ENCODE assay signal across 18 cellular contexts in the genomic region with DNA sequence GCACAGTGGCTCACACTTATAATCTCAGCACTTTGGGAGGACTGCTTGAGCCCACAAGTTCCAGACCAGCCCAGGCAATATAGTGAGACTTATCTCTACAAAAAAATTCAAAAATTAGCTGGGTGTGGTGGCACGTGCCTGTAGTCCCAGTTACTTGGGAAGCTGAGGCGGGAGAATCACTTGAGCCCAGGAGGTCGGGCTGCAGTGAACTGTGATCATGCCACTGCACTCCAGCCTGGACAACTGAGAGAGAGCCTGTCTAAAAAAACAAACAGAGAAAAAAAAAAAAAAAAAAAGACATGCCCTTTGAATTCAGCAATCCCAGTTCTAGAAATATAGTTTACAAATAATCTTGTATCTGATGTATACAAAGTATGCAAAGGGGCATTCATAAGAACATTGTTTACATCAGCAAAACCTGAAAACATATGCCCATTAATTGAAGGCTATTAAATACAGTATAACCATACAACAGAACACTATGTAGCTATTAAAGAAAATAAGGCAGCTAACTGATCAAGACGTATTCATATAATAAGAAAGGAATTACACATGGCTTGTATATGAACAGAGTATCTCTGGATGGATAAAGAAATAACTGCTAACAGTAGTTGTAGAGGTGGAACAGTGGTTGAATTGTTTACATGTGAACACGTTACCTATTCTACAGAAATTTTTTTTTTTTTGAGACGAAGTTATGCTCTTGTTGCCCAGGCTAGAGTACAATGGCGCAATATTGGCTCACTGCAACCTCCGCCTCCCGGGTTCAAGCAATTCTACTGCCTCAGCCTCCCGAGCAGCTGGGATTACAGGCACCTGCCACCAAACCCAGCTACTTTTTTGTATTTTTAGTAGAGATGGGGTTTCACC. TPM values are rescaled to one million over a fixed set of nuclear protein-coding genes. Genes with fewer than 3 reads are reported as not detected.
DNase-seq lines count a peak whose midpoint lies in the region; ATAC-seq and TF ChIP-seq lines count a peak whose summit lies in the region.
"Had no signal": no experiment of that assay in that cellular context is flagged by ENCODE, and none has a peak within 500 bp of the region (broad histone marks: within the 10 kb centered on the region; RNA-seq: fewer than 3 reads in every experiment).

No MANE protein-coding gene starts in this region.

- H3K79me2 ChIP-seq in KMS-11 (ENCODE audit: insufficient read depth, low read depth): peaks cover 96% of the 10 kb centered on the region

- H3K9me3 ChIP-seq in CD4-positive, CD25-positive, alpha-beta regulatory T cell (ENCODE audit: control insufficient read depth in 2 of 2, low read length in 2 of 2): no peaks in the 10 kb centered on the region
- H3K9me3 ChIP-seq: ovary, vagina had no signal

- H3K36me3 ChIP-seq in CD4-positive, CD25-positive, alpha-beta regulatory T cell (ENCODE audit: control insufficient read depth, insufficient read depth, low read length): no peaks in the 10 kb centered on the region
- no peaks in the 10 kb centered on the region for H3K36me3 ChIP-seq in KMS-11 (ENCODE audit: insufficient read depth)
- H3K36me3 ChIP-seq: ovary, vagina had no signal

- H3K9me3 Mint-ChIP-seq in CD4-positive, CD25-positive, alpha-beta regulatory T cell: no peaks in the 10 kb centered on the region
- H3K9me3 Mint-ChIP-seq in dendritic cell treated with granulocyte-macrophage colony-stimulating factor and Interleukin-4, amounts not matched to agents 40 ng/mL and 50 ng/mL, for 4 days: no peaks in the 10 kb centered on the region
- no peaks in the 10 kb centered on the region for H3K9me3 Mint-ChIP-seq in neural crest cell
- H3K9me3 Mint-ChIP-seq: activated CD4-positive, alpha-beta T cell treated with anti-CD3 and anti-CD28 coated beads, Interleukin-2, amount 10 ng/mL, durations not matched to agents 24 days and 14 days; activated naive CD4-positive, alpha-beta T cell treated with anti-CD3 and anti-CD28 coated beads for 36 hours had no signal

- H3K4me2 ChIP-seq in KMS-11: peak overlapping the region; percentile 29

- no peaks in the 10 kb centered on the region for H3K27me3 Mint-ChIP-seq in CD4-positive, CD25-positive, alpha-beta regulatory T cell
- H3K27me3 Mint-ChIP-seq in dendritic cell treated with granulocyte-macrophage colony-stimulating factor and Interleukin-4, amounts not matched to agents 40 ng/mL and 50 ng/mL, for 4 days: no peaks in the 10 kb centered on the region
- H3K27me3 Mint-ChIP-seq in neural crest cell (ENCODE audit: low read depth): no peaks in the 10 kb centered on the region
- H3K27me3 Mint-ChIP-seq: activated CD4-positive, alpha-beta T cell treated with anti-CD3 and anti-CD28 coated beads, Interleukin-2, amount 10 ng/mL, durations not matched to agents 24 days and 14 days had no signal

- intact Hi-C loops in dendritic cell treated with granulocyte-macrophage colony-stimulating factor and Interleukin-4, amounts not matched to agents 40 ng/mL and 50 ng/mL, for 4 days (cut with micrococcal nuclease): loop anchor here (5.0 kb wide), 1 partner anchor 35 kb away; the partner anchor contains the start of gene CELF1

- no peak overlapping the region for H3K27ac ChIP-seq in CD4-positive, CD25-positive, alpha-beta regulatory T cell (ENCODE audit: insufficient read depth, low read length, poor library complexity, severe bottlenecking)
- no peak overlapping the region for H3K27ac ChIP-seq in KMS-11
- H3K27ac ChIP-seq: ovary, SK-N-MC, vagina had no signal

- ATAC-seq in CD4-positive, CD25-positive, alpha-beta regulatory T cell (ENCODE audit: low read depth in 2 of 2): no peak

- no peak for DNase-seq in CD4-positive, CD25-positive, alpha-beta regulatory T cell
- DNase-seq in neural crest cell (ENCODE audit: low read depth, low spot score) (no peak), NCI-H128 (lab: John Stamatoyannopoulos, UW; ENCODE audit: unreplicated experiment) (no peak), inferior parietal cortex (ENCODE audit: extremely low spot score) (no peak), T1000 (lab: John Stamatoyannopoulos, UW) (no peak), AML-193 (lab: John Stamatoyannopoulos, UW) (no peak)
- DNase-seq: activated CD4-positive, alpha-beta T cell treated with anti-CD3 and anti-CD28 coated beads, Interleukin-2, amount 10 ng/mL, durations not matched to agents 24 days and 14 days; activated naive CD4-positive, alpha-beta T cell treated with anti-CD3 and anti-CD28 coated beads for 36 hours; dermis blood vessel endothelial cell; HCEC 1CT; KBM-7; NCI-H2107; ovary; stimulated activated CD4-positive, alpha-beta T cell treated with anti-CD3 and anti-CD28 coated beads, Interleukin-4, amount 100 ng/mL, for 24 hours had no signal

- H2AFZ ChIP-seq in KMS-11 (ENCODE audit: low read depth): no peak overlapping the region

- H3K36me3 Mint-ChIP-seq in CD4-positive, CD25-positive, alpha-beta regulatory T cell: no peaks in the 10 kb centered on the region
- peaks cover 36% of the 10 kb centered on the region for H3K36me3 Mint-ChIP-seq in dendritic cell treated with granulocyte-macrophage colony-stimulating factor and Interleukin-4, amounts not matched to agents 40 ng/mL and 50 ng/mL, for 4 days (ENCODE audit: low read depth)
- no peaks in the 10 kb centered on the region for H3K36me3 Mint-ChIP-seq in neural crest cell (ENCODE audit: low read depth)

- no peak overlapping the region for H3K9ac ChIP-seq in KMS-11

- peak overlapping the region; percentile 17 to 60 (median 59) for H3K27ac Mint-ChIP-seq in CD4-positive, CD25-positive, alpha-beta regulatory T cell
- H3K27ac Mint-ChIP-seq in dendritic cell treated with granulocyte-macrophage colony-stimulating factor and Interleukin-4, amounts not matched to agents 40 ng/mL and 50 ng/mL, for 4 days: peak overlapping the region; percentile 75
- peak overlapping the region; percentile 50 for H3K27ac Mint-ChIP-seq in neural crest cell (ENCODE audit: unreplicated experiment)

- H3K27me3 ChIP-seq in CD4-positive, CD25-positive, alpha-beta regulatory T cell (ENCODE audit: control insufficient read depth, insufficient read depth, low read length): no peaks in the 10 kb centered on the region
- H3K27me3 ChIP-seq in KMS-11 (ENCODE audit: insufficient read depth, low read depth): no peaks in the 10 kb centered on the region
- H3K27me3 ChIP-seq: ovary, vagina had no signal

- peaks cover 37 to 92% (median 67%) of the 10 kb centered on the region in 4 donors for H3K4me1 Mint-ChIP-seq in CD4-positive, CD25-positive, alpha-beta regulatory T cell
- peaks cover 63% of the 10 kb centered on the region for H3K4me1 Mint-ChIP-seq in dendritic cell treated with granulocyte-macrophage colony-stimulating factor and Interleukin-4, amounts not matched to agents 40 ng/mL and 50 ng/mL, for 4 days (ENCODE audit: low read depth)
- H3K4me1 Mint-ChIP-seq in neural crest cell: peaks cover 46% of the 10 kb centered on the region

- peaks cover 58% of the 10 kb centered on the region for H3K4me1 ChIP-seq in CD4-positive, CD25-positive, alpha-beta regulatory T cell (ENCODE audit: control insufficient read depth, insufficient read depth, low read length, poor library complexity, severe bottlenecking)
- peaks cover 82% of the 10 kb centered on the region for H3K4me1 ChIP-seq in KMS-11 (ENCODE audit: low read depth, poor library complexity, severe bottlenecking)

- peak overlapping the region in 2 of 4 donors; percentile 26 to 48 for H3K4me3 Mint-ChIP-seq in CD4-positive, CD25-positive, alpha-beta regulatory T cell
- H3K4me3 Mint-ChIP-seq in dendritic cell treated with granulocyte-macrophage colony-stimulating factor and Interleukin-4, amounts not matched to agents 40 ng/mL and 50 ng/mL, for 4 days: peak overlapping the region; percentile 68
- no peak overlapping the region for H3K4me3 Mint-ChIP-seq in neural crest cell
- H3K4me3 Mint-ChIP-seq: activated CD4-positive, alpha-beta T cell treated with anti-CD3 and anti-CD28 coated beads, Interleukin-2, amount 10 ng/mL, durations not matched to agents 24 days and 14 days; activated naive CD4-positive, alpha-beta T cell treated with anti-CD3 and anti-CD28 coated beads for 36 hours had no signal

- H4K20me1 ChIP-seq in KMS-11 (ENCODE audit: insufficient read depth): peaks cover 57% of the 10 kb centered on the region

- no peak overlapping the region for H3K4me3 ChIP-seq in CD4-positive, CD25-positive, alpha-beta regulatory T cell (ENCODE audit: low read depth, low read length)
- H3K4me3 ChIP-seq in KMS-11 (IDR thresholded peaks at IDR 0.05; ENCODE audit: insufficient read depth, low read depth, low read length): no peak overlapping the region
- H3K4me3 ChIP-seq: ovary, SK-N-MC, vagina had no signal

- TF ChIP-seq CTCF in KMS-11 (conservative IDR thresholded peaks at IDR 0.05; ENCODE audit: low read depth, low read length): no peak
- no peak for TF ChIP-seq CTCF in neural crest cell (conservative IDR thresholded peaks at IDR 0.05)

RNA-seq across cellular contexts. Expression of gene CELF1, which starts 35.7 kb away (rescaled TPM):
- total RNA-seq in CD4-positive, CD25-positive, alpha-beta regulatory T cell: 124 TPM
- polyA plus RNA-seq in CD4-positive, CD25-positive, alpha-beta regulatory T cell: 10 to 100 TPM; 30.8 to 61.2 (median 47.9) TPM
- total RNA-seq in neural crest cell: 176 and 180 TPM in 2 replicates

RNA-seq across cellular contexts. Expression of gene PTPMT1, which starts 48.2 kb away (rescaled TPM):
- 19.5 TPM for total RNA-seq in CD4-positive, CD25-positive, alpha-beta regulatory T cell
- 10 to 100 TPM; 50.7 to 86.1 (median 76.1) TPM for polyA plus RNA-seq in CD4-positive, CD25-positive, alpha-beta regulatory T cell
- 41.8 and 47.0 TPM in 2 replicates for total RNA-seq in neural crest cell
